Comparison of ENCODE assay signal across 1 cellular context in the genomic region with DNA sequence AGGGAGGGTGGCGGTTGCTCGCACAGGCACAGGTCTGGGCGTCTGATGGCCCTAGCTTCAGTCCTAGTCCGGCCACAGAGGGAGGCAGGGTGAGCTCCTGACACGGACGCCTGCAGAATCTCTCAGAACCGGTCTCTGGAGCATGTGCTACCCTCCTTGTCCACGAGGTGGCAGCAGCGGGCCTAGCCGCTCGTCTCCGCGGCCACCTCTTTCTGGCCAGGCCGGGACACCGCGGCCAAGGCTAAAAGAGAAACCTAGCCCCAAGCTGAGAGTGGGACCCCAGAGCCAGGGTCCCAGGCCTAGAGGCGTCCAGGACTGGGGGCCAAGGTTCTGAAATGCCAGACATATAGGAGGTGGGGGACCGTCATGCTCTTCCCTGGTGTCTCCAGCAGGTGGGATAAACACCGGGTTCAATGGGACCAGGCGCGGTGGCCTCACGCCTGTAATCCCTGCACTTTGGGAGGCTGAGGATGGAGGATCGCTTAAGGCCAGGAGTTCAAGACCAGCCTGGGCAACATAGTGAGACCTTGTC.
A peak's percentile ranks its signal among the peaks of the same experiment; 100 is the strongest.
TF ChIP-seq lines count a peak whose summit lies in the region.

No MANE protein-coding gene starts in this region.

TF ChIP-seq in K562, 482 proteins besides CTCF, POLR2A, EP300 and RAD21 (continued from another document and continues in another):
- TF ChIP-seq, protein P1, sequence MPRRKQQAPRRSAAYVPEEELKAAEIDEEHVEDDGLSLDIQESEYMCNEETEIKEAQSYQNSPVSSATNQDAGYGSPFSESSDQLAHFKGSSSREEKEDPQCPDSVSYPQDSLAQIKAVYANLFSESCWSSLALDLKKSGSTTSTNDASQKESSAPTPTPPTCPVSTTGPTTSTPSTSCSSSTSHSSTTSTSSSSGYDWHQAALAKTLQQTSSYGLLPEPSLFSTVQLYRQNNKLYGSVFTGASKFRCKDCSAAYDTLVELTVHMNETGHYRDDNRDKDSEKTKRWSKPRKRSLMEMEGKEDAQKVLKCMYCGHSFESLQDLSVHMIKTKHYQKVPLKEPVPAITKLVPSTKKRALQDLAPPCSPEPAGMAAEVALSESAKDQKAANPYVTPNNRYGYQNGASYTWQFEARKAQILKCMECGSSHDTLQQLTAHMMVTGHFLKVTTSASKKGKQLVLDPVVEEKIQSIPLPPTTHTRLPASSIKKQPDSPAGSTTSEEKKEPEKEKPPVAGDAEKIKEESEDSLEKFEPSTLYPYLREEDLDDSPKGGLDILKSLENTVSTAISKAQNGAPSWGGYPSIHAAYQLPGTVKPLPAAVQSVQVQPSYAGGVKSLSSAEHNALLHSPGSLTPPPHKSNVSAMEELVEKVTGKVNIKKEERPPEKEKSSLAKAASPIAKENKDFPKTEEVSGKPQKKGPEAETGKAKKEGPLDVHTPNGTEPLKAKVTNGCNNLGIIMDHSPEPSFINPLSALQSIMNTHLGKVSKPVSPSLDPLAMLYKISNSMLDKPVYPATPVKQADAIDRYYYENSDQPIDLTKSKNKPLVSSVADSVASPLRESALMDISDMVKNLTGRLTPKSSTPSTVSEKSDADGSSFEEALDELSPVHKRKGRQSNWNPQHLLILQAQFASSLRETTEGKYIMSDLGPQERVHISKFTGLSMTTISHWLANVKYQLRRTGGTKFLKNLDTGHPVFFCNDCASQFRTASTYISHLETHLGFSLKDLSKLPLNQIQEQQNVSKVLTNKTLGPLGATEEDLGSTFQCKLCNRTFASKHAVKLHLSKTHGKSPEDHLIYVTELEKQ (CRISPR knock-in tag; IDR thresholded peaks at IDR 0.05): no peak
- TF ChIP-seq SMARCB1 (IDR thresholded peaks at IDR 0.05; ENCODE audit: insufficient read length, low read depth): no peak
- TF ChIP-seq KLF16 (IDR thresholded peaks at IDR 0.05): 0 out of 2 replicates have a peak, but pooled peaks have one; percentile 46
- TF ChIP-seq ZNF551 (CRISPR knock-in tag; IDR thresholded peaks at IDR 0.05): no peak
- no peak for TF ChIP-seq ETV5 (CRISPR knock-in tag; IDR thresholded peaks at IDR 0.05; ENCODE audit: low read depth)
- no peak for TF ChIP-seq MBD2 (IDR thresholded peaks at IDR 0.05; ENCODE audit: borderline replicate concordance, low read depth)
- TF ChIP-seq, protein P2, sequence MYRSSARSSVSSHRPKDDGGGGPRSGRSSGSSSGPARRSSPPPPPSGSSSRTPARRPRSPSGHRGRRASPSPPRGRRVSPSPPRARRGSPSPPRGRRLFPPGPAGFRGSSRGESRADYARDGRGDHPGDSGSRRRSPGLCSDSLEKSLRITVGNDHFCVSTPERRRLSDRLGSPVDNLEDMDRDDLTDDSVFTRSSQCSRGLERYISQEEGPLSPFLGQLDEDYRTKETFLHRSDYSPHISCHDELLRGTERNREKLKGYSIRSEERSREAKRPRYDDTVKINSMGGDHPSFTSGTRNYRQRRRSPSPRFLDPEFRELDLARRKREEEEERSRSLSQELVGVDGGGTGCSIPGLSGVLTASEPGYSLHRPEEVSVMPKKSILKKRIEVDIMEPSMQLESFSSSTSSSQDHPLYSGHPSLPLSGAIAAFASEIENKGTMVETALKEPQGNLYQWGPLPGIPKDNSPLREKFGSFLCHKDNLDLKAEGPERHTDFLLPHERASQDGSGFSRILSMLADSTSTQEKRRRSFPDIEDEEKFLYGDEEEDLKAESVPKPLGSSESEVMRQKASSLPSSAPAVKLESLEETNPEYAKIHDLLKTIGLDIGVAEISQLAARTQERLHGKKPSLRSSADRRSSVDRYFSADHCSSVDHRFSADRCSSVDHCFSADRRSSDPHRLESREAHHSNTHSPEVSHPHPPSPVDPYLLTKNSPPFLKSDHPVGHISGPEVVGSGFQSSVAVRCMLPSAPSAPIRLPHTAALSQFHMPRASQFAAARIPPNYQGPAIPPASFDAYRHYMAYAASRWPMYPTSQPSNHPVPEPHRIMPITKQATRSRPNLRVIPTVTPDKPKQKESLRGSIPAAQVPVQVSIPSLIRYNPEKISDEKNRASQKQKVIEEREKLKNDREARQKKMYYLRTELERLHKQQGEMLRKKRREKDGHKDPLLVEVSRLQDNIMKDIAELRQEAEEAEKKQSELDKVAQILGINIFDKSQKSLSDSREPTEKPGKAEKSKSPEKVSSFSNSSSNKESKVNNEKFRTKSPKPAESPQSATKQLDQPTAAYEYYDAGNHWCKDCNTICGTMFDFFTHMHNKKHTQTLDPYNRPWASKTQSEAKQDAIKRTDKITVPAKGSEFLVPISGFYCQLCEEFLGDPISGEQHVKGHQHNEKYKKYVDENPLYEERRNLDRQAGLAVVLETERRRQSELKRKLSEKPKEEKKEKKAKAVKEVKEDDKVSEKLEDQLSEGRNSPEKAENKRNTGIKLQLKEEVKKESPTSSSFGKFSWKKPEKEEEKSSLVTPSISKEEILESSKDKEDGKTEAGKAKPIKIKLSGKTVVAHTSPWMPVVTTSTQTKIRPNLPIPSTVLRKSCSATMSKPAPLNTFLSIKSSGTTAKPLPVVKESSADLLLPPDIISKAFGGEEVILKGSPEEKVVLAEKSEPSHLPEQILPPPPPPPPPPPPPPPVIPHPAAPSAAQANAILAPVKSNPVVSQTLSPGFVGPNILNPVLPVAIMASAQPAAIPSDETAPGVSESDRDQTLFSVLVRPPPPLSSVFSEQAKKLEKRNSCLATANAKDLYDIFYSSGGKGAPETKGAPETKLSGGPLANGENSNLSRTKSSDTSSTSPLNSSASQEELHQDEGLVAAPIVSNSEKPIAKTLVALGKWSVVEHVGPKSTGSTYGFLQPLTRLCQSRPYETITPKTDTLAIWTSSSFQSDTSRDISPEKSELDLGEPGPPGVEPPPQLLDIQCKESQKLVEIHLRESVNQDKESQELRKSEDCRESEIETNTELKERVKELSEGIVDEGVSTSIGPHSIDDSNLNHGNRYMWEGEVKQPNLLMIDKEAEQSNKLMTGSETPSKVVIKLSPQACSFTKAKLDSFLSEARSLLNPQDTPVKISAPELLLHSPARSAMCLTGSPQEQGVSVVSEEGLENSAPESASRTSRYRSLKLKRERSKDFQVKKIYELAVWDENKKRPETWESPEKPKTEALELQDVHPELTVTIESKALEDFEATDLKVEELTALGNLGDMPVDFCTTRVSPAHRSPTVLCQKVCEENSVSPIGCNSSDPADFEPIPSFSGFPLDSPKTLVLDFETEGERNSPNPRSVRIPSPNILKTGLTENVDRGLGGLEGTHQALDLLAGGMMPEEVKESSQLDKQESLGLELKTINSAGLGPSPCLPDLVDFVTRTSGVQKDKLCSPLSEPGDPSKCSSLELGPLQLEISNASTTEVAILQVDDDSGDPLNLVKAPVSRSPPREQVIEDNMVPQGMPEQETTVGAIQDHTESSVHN (IDR thresholded peaks at IDR 0.05; ENCODE audit: borderline replicate concordance in 1 of 2, low read depth in 1 of 2): no peak
- TF ChIP-seq, protein P3, sequence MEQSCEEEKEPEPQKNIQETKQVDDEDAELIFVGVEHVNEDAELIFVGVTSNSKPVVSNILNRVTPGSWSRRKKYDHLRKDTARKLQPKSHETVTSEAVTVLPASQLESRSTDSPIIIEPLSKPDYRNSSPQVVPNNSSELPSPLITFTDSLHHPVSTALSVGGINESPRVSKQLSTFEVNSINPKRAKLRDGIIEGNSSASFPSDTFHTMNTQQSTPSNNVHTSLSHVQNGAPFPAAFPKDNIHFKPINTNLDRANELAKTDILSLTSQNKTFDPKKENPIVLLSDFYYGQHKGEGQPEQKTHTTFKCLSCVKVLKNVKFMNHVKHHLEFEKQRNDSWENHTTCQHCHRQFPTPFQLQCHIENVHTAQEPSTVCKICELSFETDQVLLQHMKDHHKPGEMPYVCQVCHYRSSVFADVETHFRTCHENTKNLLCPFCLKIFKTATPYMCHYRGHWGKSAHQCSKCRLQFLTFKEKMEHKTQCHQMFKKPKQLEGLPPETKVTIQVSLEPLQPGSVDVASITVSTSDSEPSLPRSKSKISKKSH (CRISPR knock-in tag; IDR thresholded peaks at IDR 0.05): no peak
- TF ChIP-seq STAT5B (CRISPR knock-in tag; IDR thresholded peaks at IDR 0.05): no peak
- TF ChIP-seq BHLHE40 (IDR thresholded peaks at IDR 0.05; ENCODE audit: low read length): peak; percentile 35
- TF ChIP-seq CHCHD3 (CRISPR knock-in tag; IDR thresholded peaks at IDR 0.05): no peak
- no peak for TF ChIP-seq MAFG (tag; conservative IDR thresholded peaks at IDR 0.05)
- TF ChIP-seq ARNT (IDR thresholded peaks at IDR 0.05): no peak
- TF ChIP-seq TBL1XR1 (IDR thresholded peaks at IDR 0.05; ENCODE audit: low read length in 2 of 2): 0 out of 4 replicates have a peak, but pooled peaks of 1 of the 2 experiments have one; percentile 48
- no peak for TF ChIP-seq TAF1 (IDR thresholded peaks at IDR 0.05; ENCODE audit: control insufficient read depth, extremely low read depth, insufficient read depth, low read length, severe bottlenecking)
- no peak for TF ChIP-seq TAF9B (IDR thresholded peaks at IDR 0.05; ENCODE audit: partially characterized antibody)
- TF ChIP-seq ZNF695 (CRISPR knock-in tag; IDR thresholded peaks at IDR 0.05): no peak
- TF ChIP-seq CHD2 (IDR thresholded peaks at IDR 0.05; ENCODE audit: low read depth, low read length): no peak
- no peak for TF ChIP-seq ELF2 (CRISPR knock-in tag; IDR thresholded peaks at IDR 0.05)
- no peak for TF ChIP-seq XRCC4 (IDR thresholded peaks at IDR 0.05; ENCODE audit: extremely low read depth, insufficient read depth, insufficient read length)
- no peak for TF ChIP-seq CBX3 (IDR thresholded peaks at IDR 0.05; ENCODE audit: borderline replicate concordance in 1 of 2, low read length in 2 of 2)
- TF ChIP-seq MCM2 (IDR thresholded peaks at IDR 0.05; ENCODE audit: low read depth): no peak
- TF ChIP-seq C11orf30 (IDR thresholded peaks at IDR 0.05; ENCODE audit: low read depth): no peak
- TF ChIP-seq ZNF239 (CRISPR knock-in tag; IDR thresholded peaks at IDR 0.05): no peak
- TF ChIP-seq ARHGAP35 (IDR thresholded peaks at IDR 0.05; ENCODE audit: partially characterized antibody): no peak
- no peak for TF ChIP-seq NFXL1 (CRISPR knock-in tag; IDR thresholded peaks at IDR 0.05)
- no peak for TF ChIP-seq ZNF124 (CRISPR knock-in tag; IDR thresholded peaks at IDR 0.05)
- no peak for TF ChIP-seq SMAD3 (CRISPR knock-in tag; conservative IDR thresholded peaks at IDR 0.05)
- no peak for TF ChIP-seq NCOA1 (IDR thresholded peaks at IDR 0.05; ENCODE audit: low read depth)
- no peak for TF ChIP-seq SAFB2 (IDR thresholded peaks at IDR 0.05; ENCODE audit: borderline replicate concordance, low read depth, low read length, severe bottlenecking)
- TF ChIP-seq, protein P4, sequence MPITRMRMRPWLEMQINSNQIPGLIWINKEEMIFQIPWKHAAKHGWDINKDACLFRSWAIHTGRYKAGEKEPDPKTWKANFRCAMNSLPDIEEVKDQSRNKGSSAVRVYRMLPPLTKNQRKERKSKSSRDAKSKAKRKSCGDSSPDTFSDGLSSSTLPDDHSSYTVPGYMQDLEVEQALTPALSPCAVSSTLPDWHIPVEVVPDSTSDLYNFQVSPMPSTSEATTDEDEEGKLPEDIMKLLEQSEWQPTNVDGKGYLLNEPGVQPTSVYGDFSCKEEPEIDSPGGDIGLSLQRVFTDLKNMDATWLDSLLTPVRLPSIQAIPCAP (CRISPR knock-in tag; IDR thresholded peaks at IDR 0.05; ENCODE audit: borderline replicate concordance): no peak
